ENCODE assay signal across 31 cellular contexts in genomic region chr15:39926526-39926925, GRCh38.
"Had no signal": no experiment of that assay in that cellular context is flagged by ENCODE, and none has a peak within 500 bp of the region (broad histone marks: within the 10 kb centered on the region; RNA-seq: fewer than 3 reads in every experiment).

No MANE protein-coding gene starts in this region.

- H3K79me2 ChIP-seq: parathyroid adenoma had no signal

- H3K27ac ChIP-seq: left lung, lower lobe of right lung, neural progenitor cell, neutrophil, parathyroid adenoma, right atrium auricular region, right lobe of liver, stomach, testis, thyroid gland, transverse colon, vagina had no signal

- H3K4me3 ChIP-seq: left lung, lower lobe of right lung, neural progenitor cell, right atrium auricular region, right lobe of liver, stomach, testis, thyroid gland, transverse colon, vagina had no signal

- H3K9me3 Mint-ChIP-seq: immature natural killer cell; mesothelial cell of epicardium; natural killer cell; nephron progenitor cell; neural progenitor cell; stimulated activated naive B cell treated with anti-CD40 and anti-IgM and Interleukin-4, amounts not matched to agents 10 μg/mL and 1 μg/mL and 100 μg/mL, for 72 hours had no signal

- H3K36me3 Mint-ChIP-seq: mesothelial cell of epicardium; naive B cell; natural killer cell; neural progenitor cell; stimulated activated naive B cell treated with anti-CD40 and anti-IgM and Interleukin-4, amounts not matched to agents 10 μg/mL and 1 μg/mL and 100 μg/mL, for 72 hours had no signal

- H3K9ac ChIP-seq: neural progenitor cell, parathyroid adenoma had no signal

- H3K27ac Mint-ChIP-seq: immature natural killer cell; mesothelial cell of epicardium; naive B cell; natural killer cell; nephron progenitor cell; neural progenitor cell; progenitor cell of endocrine pancreas; stimulated activated naive B cell treated with anti-CD40 and anti-IgM and Interleukin-4, amounts not matched to agents 10 μg/mL and 1 μg/mL and 100 μg/mL, for 72 hours had no signal

- H3K4me1 ChIP-seq: left lung, lower lobe of right lung, parathyroid adenoma, right atrium auricular region, right lobe of liver, stomach, testis, thyroid gland, transverse colon, vagina had no signal

- H3K9me3 ChIP-seq: left lung, lower lobe of right lung, neutrophil, right atrium auricular region, right lobe of liver, stomach, testis, thyroid gland, transverse colon, vagina had no signal

- H3K27me3 ChIP-seq: left lung, neural progenitor cell, right atrium auricular region, right lobe of liver, stomach, testis, thyroid gland, transverse colon, vagina had no signal

- H2AFZ ChIP-seq: neural progenitor cell, parathyroid adenoma had no signal

- H3K4me1 Mint-ChIP-seq: neural progenitor cell had no signal

- H3K27me3 Mint-ChIP-seq: stimulated activated naive B cell treated with anti-CD40 and anti-IgM and Interleukin-4, amounts not matched to agents 10 μg/mL and 1 μg/mL and 100 μg/mL, for 72 hours had no signal

- ATAC-seq: left colon; left lung; lower lobe of right lung; natural killer cell; right lobe of liver; stimulated activated naive B cell treated with anti-CD40 and anti-IgM and Interleukin-4, amounts not matched to agents 10 μg/mL and 1 μg/mL and 100 μg/mL, for 72 hours; stimulated activated naive CD8-positive, alpha-beta T cell treated with anti-CD3 and anti-CD28 coated beads, Interleukin-15, Interleukin-2, amounts not matched to agents 100 U/mL and 50 U/mL, for 24 hours had no signal

- H3K4me2 ChIP-seq: neural progenitor cell had no signal

- DNase-seq: hypothalamus; immature natural killer cell; kidney; left colon; left lung; lower lobe of right lung; mammary epithelial cell; mesenchymal stem cell; naive B cell; natural killer cell; nephron progenitor cell; occipital lobe; right lobe of liver; stimulated activated CD4-positive, alpha-beta T cell treated with anti-CD3 and anti-CD28 coated beads, Interleukin-12 subunit alpha, Interleukin-12 subunit beta, amount 100 ng/mL, for 4 hours; stimulated activated CD4-positive, alpha-beta T cell treated with anti-CD3 and anti-CD28 coated beads, Interleukin-15, amount 100 ng/mL, for 24 hours; stimulated activated CD4-positive, alpha-beta T cell treated with anti-CD3 and anti-CD28 coated beads, Interleukin-2, amount 100 ng/mL, for 24 hours; stimulated activated CD4-positive, alpha-beta T cell treated with anti-CD3 and anti-CD28 coated beads, Interleukin-4, amount 100 ng/mL, for 1 hour; stimulated activated naive B cell treated with anti-CD40 and anti-IgM and Interleukin-4, amounts not matched to agents 10 μg/mL and 1 μg/mL and 100 μg/mL, for 72 hours; stimulated activated naive CD8-positive, alpha-beta T cell treated with anti-CD3 and anti-CD28 coated beads, Interleukin-15, Interleukin-2, amounts not matched to agents 100 U/mL and 50 U/mL, for 24 hours; stomach; testis; thyroid gland; transverse colon had no signal

- FAIRE-seq: islet of Langerhans, kidney had no signal

- H3K4me3 Mint-ChIP-seq: immature natural killer cell; mesothelial cell of epicardium; naive B cell; natural killer cell; nephron progenitor cell; neural progenitor cell; stimulated activated naive B cell treated with anti-CD40 and anti-IgM and Interleukin-4, amounts not matched to agents 10 μg/mL and 1 μg/mL and 100 μg/mL, for 72 hours had no signal

- H3K36me3 ChIP-seq: left lung, lower lobe of right lung, neural progenitor cell, neutrophil, right atrium auricular region, right lobe of liver, stomach, thyroid gland, transverse colon, vagina had no signal
